In the genomic region with DNA sequence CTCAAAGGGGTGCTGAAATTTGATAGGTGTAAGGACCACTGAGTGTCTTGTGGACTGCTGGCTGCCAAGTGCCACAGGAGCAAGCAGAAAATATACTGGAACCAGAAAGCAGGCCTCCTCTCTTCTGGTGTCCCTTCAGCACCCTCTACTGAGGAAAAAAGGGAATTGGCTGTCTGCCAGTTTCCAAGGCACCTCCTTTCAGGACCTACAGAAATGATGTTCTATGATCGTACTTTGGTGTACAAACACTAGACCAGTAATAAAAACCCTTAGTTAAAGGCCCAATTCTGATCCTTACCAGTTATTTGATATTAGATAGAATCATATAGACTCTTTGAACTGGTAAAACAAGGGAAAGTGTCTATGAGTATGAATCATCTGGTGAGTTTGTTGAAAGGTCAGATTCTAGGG, we compare ENCODE assay signal across 7 cellular contexts. TPM values are rescaled to one million over a fixed set of nuclear protein-coding genes. Genes with fewer than 3 reads are reported as not detected.
DNase-seq lines count a peak whose midpoint lies in the region; ATAC-seq and FAIRE-seq lines count a peak whose summit lies in the region.

No MANE protein-coding gene starts in this region.

- peak; percentile 76 to 78 for ATAC-seq in left cardiac atrium
- ATAC-seq in GM18907 (IDR thresholded peaks at IDR 0.05; ENCODE audit: unreplicated experiment), result no peak

- intact Hi-C loops in left cardiac atrium (cut with DNase I), result loop anchor here in 1 of 2 donors (5.0 kb wide), 1 partner anchor 40 kb away; a partner anchor contains a TSS

- FAIRE-seq in RCC 7860 (lab: Jason Lieb, UNC), result no peak

- DNase-seq in GM04503 (ENCODE audit: low read depth), result peak; percentile 26
- DNase-seq in LoVo (ENCODE audit: low spot score), result peak; percentile 59
- peak; percentile 55 for DNase-seq in RCC 7860 (ENCODE audit: low spot score)
- DNase-seq in activated naive CD8-positive, alpha-beta T cell treated with anti-CD3 and anti-CD28 coated beads, Interleukin-2, amount 50 U/mL, for 16 hours (ENCODE audit: low read depth, low spot score), result peak; percentile 4
- peak; percentile 44 for DNase-seq in left cardiac atrium
- peak; percentile 86 for DNase-seq in putamen (ENCODE audit: low spot score)

RNA-seq across cellular contexts. Expression of a gene that starts 35.8 kb away (rescaled TPM):
- total RNA-seq in left cardiac atrium, result 10 to 100 TPM; 14.7 to 17.5 TPM

RNA-seq across cellular contexts. Expression of a gene that starts 41.8 kb away (rescaled TPM):
- 10 to 100 TPM in 1 of 2 donors, 1 to 10 TPM in 1; 9.0 to 10.2 TPM for total RNA-seq in left cardiac atrium

Comparison
In these comparisons a context has a peak if more than half of its experiments do, and no peak if none do; other contexts are left out.
1. DNase-seq: peak in every context shown above with its lines; median percentile 86 in putamen; 59 in LoVo; 55 in RCC 7860; 44 in left cardiac atrium; 26 in GM04503; 4 in activated naive CD8-positive, alpha-beta T cell treated with anti-CD3 and anti-CD28 coated beads, Interleukin-2, amount 50 U/mL, for 16 hours.